1 cellular context compared by ENCODE assay signal in the genomic region with DNA sequence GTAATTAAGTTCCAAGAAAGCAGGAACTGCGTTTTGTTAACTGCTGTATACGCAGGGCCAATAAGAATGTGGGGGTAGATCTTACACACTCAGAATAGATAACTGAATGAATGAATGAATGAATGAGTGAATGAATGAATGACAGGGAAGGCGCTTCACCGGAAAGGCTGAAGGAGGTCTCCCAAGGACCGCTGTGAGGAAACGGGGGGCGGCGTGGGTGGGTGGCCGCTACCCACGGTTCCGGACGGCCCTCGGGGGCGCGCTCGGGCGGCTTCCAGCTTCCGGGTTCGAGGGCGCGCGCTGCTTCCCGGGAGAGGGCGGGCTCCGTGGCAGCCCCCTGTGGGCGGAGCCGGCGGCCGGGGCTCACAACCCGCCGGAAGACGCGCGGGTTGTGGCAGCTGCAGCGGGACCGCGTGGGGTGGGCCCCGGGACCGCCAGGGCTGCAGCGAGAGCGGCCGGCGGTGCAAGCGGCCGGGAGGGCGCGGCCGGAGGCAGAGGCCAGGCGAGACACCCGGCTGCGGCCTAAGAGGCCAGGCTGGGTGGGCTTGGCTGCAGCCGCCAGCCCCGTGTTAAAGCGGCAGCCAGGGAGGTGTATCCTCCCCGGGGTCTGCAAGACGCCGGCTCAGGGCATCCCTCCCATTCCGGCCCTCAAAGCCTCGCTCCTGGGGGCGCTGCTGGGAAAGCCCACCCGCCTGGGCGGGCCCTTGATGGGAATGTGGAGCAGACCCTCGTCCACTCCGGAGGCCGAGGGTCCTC.
A peak's percentile ranks its signal among the peaks of the same experiment; 100 is the strongest.
TF ChIP-seq lines count a peak whose summit lies in the region.

A gene (plus strand): TSS at position 367 of the 756 bp plus-strand sequence. CDS start 2,072 bp downstream, outside the sequence.

TF ChIP-seq in K562, 482 proteins besides CTCF, POLR2A, EP300 and RAD21 (continued from another document and continues in another):
- TF ChIP-seq, protein P1, sequence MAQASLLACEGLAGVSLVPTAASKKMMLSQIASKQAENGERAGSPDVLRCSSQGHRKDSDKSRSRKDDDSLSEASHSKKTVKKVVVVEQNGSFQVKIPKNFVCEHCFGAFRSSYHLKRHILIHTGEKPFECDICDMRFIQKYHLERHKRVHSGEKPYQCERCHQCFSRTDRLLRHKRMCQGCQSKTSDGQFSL (CRISPR knock-in tag; IDR thresholded peaks at IDR 0.05), result peak; percentile 71; the same call in 1 of the 2 replicates
- TF ChIP-seq, protein P1 (tag; IDR thresholded peaks at IDR 0.05), result no peak
- TF ChIP-seq, protein P2, sequence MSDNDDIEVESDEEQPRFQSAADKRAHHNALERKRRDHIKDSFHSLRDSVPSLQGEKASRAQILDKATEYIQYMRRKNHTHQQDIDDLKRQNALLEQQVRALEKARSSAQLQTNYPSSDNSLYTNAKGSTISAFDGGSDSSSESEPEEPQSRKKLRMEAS (CRISPR knock-in tag; IDR thresholded peaks at IDR 0.05), result peak; percentile 95
- TF ChIP-seq SAP30 (IDR thresholded peaks at IDR 0.05; ENCODE audit: borderline replicate concordance, insufficient read depth, low read depth, low read length, poor library complexity, severe bottlenecking) (peak; percentile 66), RBBP5 (IDR thresholded peaks at IDR 0.05; ENCODE audit: borderline replicate concordance, insufficient read depth, low read length, poor library complexity, severe bottlenecking) (peak; percentile 70), MTA1 (IDR thresholded peaks at IDR 0.05; ENCODE audit: borderline replicate concordance) (peak; percentile 43; the same call in 1 of the 2 replicates), BCOR (IDR thresholded peaks at IDR 0.05) (peak; percentile 90), GATAD2B (IDR thresholded peaks at IDR 0.05; ENCODE audit: borderline replicate concordance) (peak; percentile 86; the same call in 1 of the 2 replicates), ZNF24 (IDR thresholded peaks at IDR 0.05) (peak; percentile 100), TEAD4 (IDR thresholded peaks at IDR 0.05; ENCODE audit: low read length) (no peak), TEAD4 (CRISPR knock-in tag; IDR thresholded peaks at IDR 0.05; ENCODE audit: borderline replicate concordance) (peak; percentile 87; the same call in 1 of the 2 replicates), MAFG (tag; conservative IDR thresholded peaks at IDR 0.05) (no peak), FIP1L1 (IDR thresholded peaks at IDR 0.05; ENCODE audit: low read depth, low read length, poor library complexity, severe bottlenecking) (peak; percentile 21), U2AF1 (optimal IDR thresholded peaks at IDR 0.05; ENCODE audit: low read depth, low read length) (peak; percentile 65), ZNF707 (CRISPR knock-in tag; conservative IDR thresholded peaks at IDR 0.05) (no peak), SIN3B (IDR thresholded peaks at IDR 0.05; ENCODE audit: low read depth) (peak; percentile 32; the same call in 1 of the 2 replicates), ELF2 (CRISPR knock-in tag; IDR thresholded peaks at IDR 0.05) (peak; percentile 94), ZC3H8 (IDR thresholded peaks at IDR 0.05) (no peak), CTBP1 (IDR thresholded peaks at IDR 0.05; ENCODE audit: borderline replicate concordance) (peak; percentile 58; the same call in 1 of the 2 replicates), ADNP (tag; IDR thresholded peaks at IDR 0.05) (peak; percentile 90), SUPT5H (IDR thresholded peaks at IDR 0.05) (0 out of 2 replicates have a peak, but pooled peaks have one; percentile 44), HNRNPH1 (optimal IDR thresholded peaks at IDR 0.05; ENCODE audit: low read depth, low read length) (no peak), ELF1 (tag; IDR thresholded peaks at IDR 0.05) (peak; percentile 96), HNRNPL (IDR thresholded peaks at IDR 0.05; ENCODE audit: low read depth, low read length) (no peak), POLR2B (IDR thresholded peaks at IDR 0.05; ENCODE audit: low read depth, partially characterized antibody) (no peak), SMARCC2 (IDR thresholded peaks at IDR 0.05; ENCODE audit: low read depth) (no peak), ATF1 (CRISPR knock-in tag; IDR thresholded peaks at IDR 0.05) (no peak), ATF1 (tag; IDR thresholded peaks at IDR 0.05) (0 out of 2 replicates have a peak, but pooled peaks have one; percentile 31), ZNF316 (IDR thresholded peaks at IDR 0.05) (no peak), NEUROD1 (IDR thresholded peaks at IDR 0.05; ENCODE audit: borderline replicate concordance, low read depth, low read length, partially characterized antibody) (peak; percentile 9), RCOR1 (IDR thresholded peaks at IDR 0.05; ENCODE audit: borderline replicate concordance in 1 of 2, low read depth in 2 of 2, low read length in 2 of 2) (peak in 1 of 2 experiments; percentile 48; a peak in 1 of 4 replicates), PHF20 (IDR thresholded peaks at IDR 0.05; ENCODE audit: partially characterized antibody) (peak; percentile 90), E2F3 (CRISPR knock-in tag; IDR thresholded peaks at IDR 0.05) (0 out of 2 replicates have a peak, but pooled peaks have one; percentile 30), HIVEP1 (CRISPR knock-in tag; IDR thresholded peaks at IDR 0.05) (0 out of 2 replicates have a peak, but pooled peaks have one; percentile 47), CBX1 (IDR thresholded peaks at IDR 0.05; ENCODE audit: low read depth) (peak; percentile 97), KDM5B (IDR thresholded peaks at IDR 0.05; ENCODE audit: insufficient replicate concordance, low read depth, low read length) (peak; percentile 89)
- TF ChIP-seq, protein P3, sequence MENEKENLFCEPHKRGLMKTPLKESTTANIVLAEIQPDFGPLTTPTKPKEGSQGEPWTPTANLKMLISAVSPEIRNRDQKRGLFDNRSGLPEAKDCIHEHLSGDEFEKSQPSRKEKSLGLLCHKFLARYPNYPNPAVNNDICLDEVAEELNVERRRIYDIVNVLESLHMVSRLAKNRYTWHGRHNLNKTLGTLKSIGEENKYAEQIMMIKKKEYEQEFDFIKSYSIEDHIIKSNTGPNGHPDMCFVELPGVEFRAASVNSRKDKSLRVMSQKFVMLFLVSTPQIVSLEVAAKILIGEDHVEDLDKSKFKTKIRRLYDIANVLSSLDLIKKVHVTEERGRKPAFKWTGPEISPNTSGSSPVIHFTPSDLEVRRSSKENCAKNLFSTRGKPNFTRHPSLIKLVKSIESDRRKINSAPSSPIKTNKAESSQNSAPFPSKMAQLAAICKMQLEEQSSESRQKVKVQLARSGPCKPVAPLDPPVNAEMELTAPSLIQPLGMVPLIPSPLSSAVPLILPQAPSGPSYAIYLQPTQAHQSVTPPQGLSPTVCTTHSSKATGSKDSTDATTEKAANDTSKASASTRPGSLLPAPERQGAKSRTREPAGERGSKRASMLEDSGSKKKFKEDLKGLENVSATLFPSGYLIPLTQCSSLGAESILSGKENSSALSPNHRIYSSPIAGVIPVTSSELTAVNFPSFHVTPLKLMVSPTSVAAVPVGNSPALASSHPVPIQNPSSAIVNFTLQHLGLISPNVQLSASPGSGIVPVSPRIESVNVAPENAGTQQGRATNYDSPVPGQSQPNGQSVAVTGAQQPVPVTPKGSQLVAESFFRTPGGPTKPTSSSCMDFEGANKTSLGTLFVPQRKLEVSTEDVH (IDR thresholded peaks at IDR 0.05; ENCODE audit: low read depth, partially characterized antibody), result peak; percentile 76
- TF ChIP-seq, protein P4, sequence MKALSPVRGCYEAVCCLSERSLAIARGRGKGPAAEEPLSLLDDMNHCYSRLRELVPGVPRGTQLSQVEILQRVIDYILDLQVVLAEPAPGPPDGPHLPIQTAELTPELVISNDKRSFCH (CRISPR knock-in tag; IDR thresholded peaks at IDR 0.05), result no peak
- TF ChIP-seq, protein P4 (tag; IDR thresholded peaks at IDR 0.05), result peak; percentile 86
- TF ChIP-seq, protein P5, sequence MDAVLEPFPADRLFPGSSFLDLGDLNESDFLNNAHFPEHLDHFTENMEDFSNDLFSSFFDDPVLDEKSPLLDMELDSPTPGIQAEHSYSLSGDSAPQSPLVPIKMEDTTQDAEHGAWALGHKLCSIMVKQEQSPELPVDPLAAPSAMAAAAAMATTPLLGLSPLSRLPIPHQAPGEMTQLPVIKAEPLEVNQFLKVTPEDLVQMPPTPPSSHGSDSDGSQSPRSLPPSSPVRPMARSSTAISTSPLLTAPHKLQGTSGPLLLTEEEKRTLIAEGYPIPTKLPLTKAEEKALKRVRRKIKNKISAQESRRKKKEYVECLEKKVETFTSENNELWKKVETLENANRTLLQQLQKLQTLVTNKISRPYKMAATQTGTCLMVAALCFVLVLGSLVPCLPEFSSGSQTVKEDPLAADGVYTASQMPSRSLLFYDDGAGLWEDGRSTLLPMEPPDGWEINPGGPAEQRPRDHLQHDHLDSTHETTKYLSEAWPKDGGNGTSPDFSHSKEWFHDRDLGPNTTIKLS (IDR thresholded peaks at IDR 0.05; ENCODE audit: borderline replicate concordance, low read depth), result peak; percentile 54; the same call in 1 of the 2 replicates
- TF ChIP-seq, protein P6, sequence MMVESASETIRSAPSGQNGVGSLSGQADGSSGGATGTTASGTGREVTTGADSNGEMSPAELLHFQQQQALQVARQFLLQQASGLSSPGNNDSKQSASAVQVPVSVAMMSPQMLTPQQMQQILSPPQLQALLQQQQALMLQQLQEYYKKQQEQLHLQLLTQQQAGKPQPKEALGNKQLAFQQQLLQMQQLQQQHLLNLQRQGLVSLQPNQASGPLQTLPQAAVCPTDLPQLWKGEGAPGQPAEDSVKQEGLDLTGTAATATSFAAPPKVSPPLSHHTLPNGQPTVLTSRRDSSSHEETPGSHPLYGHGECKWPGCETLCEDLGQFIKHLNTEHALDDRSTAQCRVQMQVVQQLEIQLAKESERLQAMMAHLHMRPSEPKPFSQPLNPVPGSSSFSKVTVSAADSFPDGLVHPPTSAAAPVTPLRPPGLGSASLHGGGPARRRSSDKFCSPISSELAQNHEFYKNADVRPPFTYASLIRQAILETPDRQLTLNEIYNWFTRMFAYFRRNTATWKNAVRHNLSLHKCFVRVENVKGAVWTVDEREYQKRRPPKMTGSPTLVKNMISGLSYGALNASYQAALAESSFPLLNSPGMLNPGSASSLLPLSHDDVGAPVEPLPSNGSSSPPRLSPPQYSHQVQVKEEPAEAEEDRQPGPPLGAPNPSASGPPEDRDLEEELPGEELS (CRISPR knock-in tag; IDR thresholded peaks at IDR 0.05; ENCODE audit: borderline replicate concordance), result peak; percentile 83; the same call in 1 of the 2 replicates
- TF ChIP-seq, protein P7, sequence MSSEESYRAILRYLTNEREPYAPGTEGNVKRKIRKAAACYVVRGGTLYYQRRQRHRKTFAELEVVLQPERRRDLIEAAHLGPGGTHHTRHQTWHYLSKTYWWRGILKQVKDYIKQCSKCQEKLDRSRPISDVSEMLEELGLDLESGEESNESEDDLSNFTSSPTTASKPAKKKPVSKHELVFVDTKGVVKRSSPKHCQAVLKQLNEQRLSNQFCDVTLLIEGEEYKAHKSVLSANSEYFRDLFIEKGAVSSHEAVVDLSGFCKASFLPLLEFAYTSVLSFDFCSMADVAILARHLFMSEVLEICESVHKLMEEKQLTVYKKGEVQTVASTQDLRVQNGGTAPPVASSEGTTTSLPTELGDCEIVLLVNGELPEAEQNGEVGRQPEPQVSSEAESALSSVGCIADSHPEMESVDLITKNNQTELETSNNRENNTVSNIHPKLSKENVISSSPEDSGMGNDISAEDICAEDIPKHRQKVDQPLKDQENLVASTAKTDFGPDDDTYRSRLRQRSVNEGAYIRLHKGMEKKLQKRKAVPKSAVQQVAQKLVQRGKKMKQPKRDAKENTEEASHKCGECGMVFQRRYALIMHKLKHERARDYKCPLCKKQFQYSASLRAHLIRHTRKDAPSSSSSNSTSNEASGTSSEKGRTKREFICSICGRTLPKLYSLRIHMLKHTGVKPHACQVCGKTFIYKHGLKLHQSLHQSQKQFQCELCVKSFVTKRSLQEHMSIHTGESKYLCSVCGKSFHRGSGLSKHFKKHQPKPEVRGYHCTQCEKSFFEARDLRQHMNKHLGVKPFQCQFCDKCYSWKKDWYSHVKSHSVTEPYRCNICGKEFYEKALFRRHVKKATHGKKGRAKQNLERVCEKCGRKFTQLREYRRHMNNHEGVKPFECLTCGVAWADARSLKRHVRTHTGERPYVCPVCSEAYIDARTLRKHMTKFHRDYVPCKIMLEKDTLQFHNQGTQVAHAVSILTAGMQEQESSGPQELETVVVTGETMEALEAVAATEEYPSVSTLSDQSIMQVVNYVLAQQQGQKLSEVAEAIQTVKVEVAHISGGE (CRISPR knock-in tag; IDR thresholded peaks at IDR 0.05), result peak in 1 of 3 experiments; percentile 23; a peak in 1 of 6 replicates
- TF ChIP-seq, protein P8, sequence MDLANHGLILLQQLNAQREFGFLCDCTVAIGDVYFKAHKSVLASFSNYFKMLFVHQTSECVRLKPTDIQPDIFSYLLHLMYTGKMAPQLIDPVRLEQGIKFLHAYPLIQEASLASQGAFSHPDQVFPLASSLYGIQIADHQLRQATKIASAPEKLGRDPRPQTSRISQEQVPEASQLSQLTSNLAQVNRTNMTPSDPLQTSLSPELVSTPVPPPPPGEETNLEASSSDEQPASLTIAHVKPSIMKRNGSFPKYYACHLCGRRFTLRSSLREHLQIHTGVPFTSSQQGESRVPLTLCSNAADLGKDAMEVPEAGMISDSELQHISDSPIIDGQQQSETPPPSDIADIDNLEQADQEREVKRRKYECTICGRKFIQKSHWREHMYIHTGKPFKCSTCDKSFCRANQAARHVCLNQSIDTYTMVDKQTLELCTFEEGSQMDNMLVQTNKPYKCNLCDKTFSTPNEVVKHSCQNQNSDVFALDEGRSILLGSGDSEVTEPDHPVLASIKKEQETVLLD (IDR thresholded peaks at IDR 0.05), result 0 out of 2 replicates have a peak, but pooled peaks have one; percentile 5
- TF ChIP-seq, protein P9, sequence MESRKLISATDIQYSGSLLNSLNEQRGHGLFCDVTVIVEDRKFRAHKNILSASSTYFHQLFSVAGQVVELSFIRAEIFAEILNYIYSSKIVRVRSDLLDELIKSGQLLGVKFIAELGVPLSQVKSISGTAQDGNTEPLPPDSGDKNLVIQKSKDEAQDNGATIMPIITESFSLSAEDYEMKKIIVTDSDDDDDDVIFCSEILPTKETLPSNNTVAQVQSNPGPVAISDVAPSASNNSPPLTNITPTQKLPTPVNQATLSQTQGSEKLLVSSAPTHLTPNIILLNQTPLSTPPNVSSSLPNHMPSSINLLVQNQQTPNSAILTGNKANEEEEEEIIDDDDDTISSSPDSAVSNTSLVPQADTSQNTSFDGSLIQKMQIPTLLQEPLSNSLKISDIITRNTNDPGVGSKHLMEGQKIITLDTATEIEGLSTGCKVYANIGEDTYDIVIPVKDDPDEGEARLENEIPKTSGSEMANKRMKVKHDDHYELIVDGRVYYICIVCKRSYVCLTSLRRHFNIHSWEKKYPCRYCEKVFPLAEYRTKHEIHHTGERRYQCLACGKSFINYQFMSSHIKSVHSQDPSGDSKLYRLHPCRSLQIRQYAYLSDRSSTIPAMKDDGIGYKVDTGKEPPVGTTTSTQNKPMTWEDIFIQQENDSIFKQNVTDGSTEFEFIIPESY (CRISPR knock-in tag; IDR thresholded peaks at IDR 0.05), result peak; percentile 87
- TF ChIP-seq, protein P10, sequence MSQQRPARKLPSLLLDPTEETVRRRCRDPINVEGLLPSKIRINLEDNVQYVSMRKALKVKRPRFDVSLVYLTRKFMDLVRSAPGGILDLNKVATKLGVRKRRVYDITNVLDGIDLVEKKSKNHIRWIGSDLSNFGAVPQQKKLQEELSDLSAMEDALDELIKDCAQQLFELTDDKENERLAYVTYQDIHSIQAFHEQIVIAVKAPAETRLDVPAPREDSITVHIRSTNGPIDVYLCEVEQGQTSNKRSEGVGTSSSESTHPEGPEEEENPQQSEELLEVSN (IDR thresholded peaks at IDR 0.05; ENCODE audit: borderline replicate concordance in 1 of 2, extremely low read depth in 1 of 2, insufficient read depth in 1 of 2, insufficient read length in 1 of 2, low read depth in 1 of 2, low read length in 1 of 2, poor library complexity in 1 of 2, severe bottlenecking in 1 of 2), result peak; percentile 90 to 97
